In genomic region chr3:189529889-189530288, GRCh38 we compare ENCODE assay signal across 14 cellular contexts.
DNase-seq lines count a peak whose midpoint lies in the region; ATAC-seq lines count a peak whose summit lies in the region.
"Had no signal": no experiment of that assay in that cellular context is flagged by ENCODE, and none has a peak within 500 bp of the region (broad histone marks: within the 10 kb centered on the region; RNA-seq: fewer than 3 reads in every experiment).

No MANE protein-coding gene starts in this region.

- peaks cover 14% of the 10 kb centered on the region for H3K9me3 Mint-ChIP-seq in activated T-cell treated with anti-CD3 and anti-CD28 coated beads, Interleukin-2, amount 50 U/mL, for 24 hours
- H3K9me3 Mint-ChIP-seq in stimulated activated naive CD8-positive, alpha-beta T cell treated with anti-CD3 and anti-CD28 coated beads, Interleukin-15, Interleukin-2, amounts not matched to agents 100 ng/mL and 50 ng/mL, for 24 hours, result peaks cover 17% of the 10 kb centered on the region

- peak overlapping the region; percentile 6 for H3K4me3 Mint-ChIP-seq in activated T-cell treated with anti-CD3 and anti-CD28 coated beads, Interleukin-2, amount 50 U/mL, for 24 hours
- peak overlapping the region; percentile 50 for H3K4me3 Mint-ChIP-seq in stimulated activated naive CD8-positive, alpha-beta T cell treated with anti-CD3 and anti-CD28 coated beads, Interleukin-15, Interleukin-2, amounts not matched to agents 100 ng/mL and 50 ng/mL, for 24 hours
- H3K4me3 Mint-ChIP-seq: mesothelial cell of epicardium; stimulated activated naive B cell treated with anti-CD40 and anti-IgM and Interleukin-4, amounts not matched to agents 10 μg/mL and 1 μg/mL and 100 μg/mL, for 72 hours had no signal

- peaks cover 51% of the 10 kb centered on the region for H3K4me1 Mint-ChIP-seq in activated T-cell treated with anti-CD3 and anti-CD28 coated beads, Interleukin-2, amount 50 U/mL, for 24 hours (ENCODE audit: low read depth)
- H3K4me1 Mint-ChIP-seq in stimulated activated naive CD8-positive, alpha-beta T cell treated with anti-CD3 and anti-CD28 coated beads, Interleukin-15, Interleukin-2, amounts not matched to agents 100 ng/mL and 50 ng/mL, for 24 hours (ENCODE audit: low read depth), result peaks cover 32% of the 10 kb centered on the region
- H3K4me1 Mint-ChIP-seq: mesothelial cell of epicardium; stimulated activated naive B cell treated with anti-CD40 and anti-IgM and Interleukin-4, amounts not matched to agents 10 μg/mL and 1 μg/mL and 100 μg/mL, for 72 hours had no signal

- H3K27me3 Mint-ChIP-seq in activated T-cell treated with anti-CD3 and anti-CD28 coated beads, Interleukin-2, amount 50 U/mL, for 24 hours, result peaks cover 2% of the 10 kb centered on the region
- H3K27me3 Mint-ChIP-seq in stimulated activated naive CD8-positive, alpha-beta T cell treated with anti-CD3 and anti-CD28 coated beads, Interleukin-15, Interleukin-2, amounts not matched to agents 100 ng/mL and 50 ng/mL, for 24 hours, result no peaks in the 10 kb centered on the region
- H3K27me3 Mint-ChIP-seq: stimulated activated naive B cell treated with anti-CD40 and anti-IgM and Interleukin-4, amounts not matched to agents 10 μg/mL and 1 μg/mL and 100 μg/mL, for 72 hours had no signal

- no peaks in the 10 kb centered on the region for H3K36me3 Mint-ChIP-seq in activated T-cell treated with anti-CD3 and anti-CD28 coated beads, Interleukin-2, amount 50 U/mL, for 24 hours (ENCODE audit: low read depth)
- peaks cover 9% of the 10 kb centered on the region for H3K36me3 Mint-ChIP-seq in stimulated activated naive CD8-positive, alpha-beta T cell treated with anti-CD3 and anti-CD28 coated beads, Interleukin-15, Interleukin-2, amounts not matched to agents 100 ng/mL and 50 ng/mL, for 24 hours (ENCODE audit: low read depth)
- H3K36me3 Mint-ChIP-seq: stimulated activated naive B cell treated with anti-CD40 and anti-IgM and Interleukin-4, amounts not matched to agents 10 μg/mL and 1 μg/mL and 100 μg/mL, for 72 hours had no signal

- H3K27ac Mint-ChIP-seq in activated T-cell treated with anti-CD3 and anti-CD28 coated beads, Interleukin-2, amount 50 U/mL, for 24 hours, result peak overlapping the region; percentile 96
- peak overlapping the region; percentile 93 for H3K27ac Mint-ChIP-seq in stimulated activated naive CD8-positive, alpha-beta T cell treated with anti-CD3 and anti-CD28 coated beads, Interleukin-15, Interleukin-2, amounts not matched to agents 100 ng/mL and 50 ng/mL, for 24 hours
- H3K27ac Mint-ChIP-seq: mesothelial cell of epicardium; stimulated activated naive B cell treated with anti-CD40 and anti-IgM and Interleukin-4, amounts not matched to agents 10 μg/mL and 1 μg/mL and 100 μg/mL, for 72 hours had no signal

- no peak for DNase-seq in activated T-cell treated with anti-CD3 and anti-CD28 coated beads, Interleukin-2, amount 50 U/mL, for 24 hours
- no peak for DNase-seq in activated T-cell treated with anti-CD3 and anti-CD28 coated beads, Interleukin-2, amount 50 U/mL, for 1 hour
- DNase-seq in inferior parietal cortex (ENCODE audit: extremely low spot score) (no peak), 8988T (no peak), A172 (ENCODE audit: low spot score) (no peak)
- DNase-seq: heart right ventricle; NCI-H2227 treated with DMSO at 0.1 percent for 48 hours; SHP77 treated with DMSO at 0.1 percent for 48 hours; sigmoid colon; stimulated activated naive B cell treated with anti-CD40 and anti-IgM and Interleukin-4, amounts not matched to agents 10 μg/mL and 1 μg/mL and 100 μg/mL, for 72 hours had no signal

- ATAC-seq in GM21786 (IDR thresholded peaks at IDR 0.05; ENCODE audit: unreplicated experiment) (peak; percentile 42), HG03442 (IDR thresholded peaks at IDR 0.05; ENCODE audit: unreplicated experiment) (peak; percentile 31)
- ATAC-seq: heart right ventricle had no signal
